27 cellular contexts compared by ENCODE assay signal in the genomic region with DNA sequence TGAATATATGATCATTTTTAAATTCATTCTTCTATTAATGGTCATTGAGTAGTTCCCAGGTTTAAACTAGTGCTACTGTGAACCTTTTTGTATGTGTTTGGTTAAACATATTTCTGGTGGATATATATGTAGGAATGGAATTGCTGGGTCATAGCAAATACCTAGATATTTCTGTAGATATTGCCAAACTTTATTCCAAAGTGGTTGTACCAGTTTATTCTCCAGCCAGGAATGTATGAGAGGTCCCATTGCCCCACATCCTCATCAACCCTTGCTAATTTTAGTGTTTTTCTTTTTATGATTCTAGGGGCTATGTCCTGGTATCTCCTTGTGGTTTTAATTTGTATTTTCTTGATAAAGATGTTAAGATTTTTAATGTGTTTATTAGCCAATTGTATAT. TPM values are rescaled to one million over a fixed set of nuclear protein-coding genes. Genes with fewer than 3 reads are reported as not detected.
DNase-seq lines count a peak whose midpoint lies in the region; ATAC-seq, FAIRE-seq and TF ChIP-seq lines count a peak whose summit lies in the region.
"Had no signal": no experiment of that assay in that cellular context is flagged by ENCODE, and none has a peak within 500 bp of the region (broad histone marks: within the 10 kb centered on the region; RNA-seq: fewer than 3 reads in every experiment).

No MANE protein-coding gene starts in this region.

- ATAC-seq in HepG2: no peak
- ATAC-seq in right lobe of liver: no peak
- ATAC-seq in HG02623 (IDR thresholded peaks at IDR 0.05; ENCODE audit: unreplicated experiment): no peak
- ATAC-seq in foreskin keratinocyte: no peak
- ATAC-seq: left lobe of liver had no signal

- intact Hi-C loops in HepG2 (cut with micrococcal nuclease; ENCODE audit: unreplicated experiment): no loop called here
- intact Hi-C loops in right lobe of liver (cut with DNase I): no loop called here
- intact Hi-C loops in activated T-helper 1 cell treated with anti-CD3 and anti-CD28 coated beads, Interleukin-12 subunit alpha, Interleukin-12 subunit beta, Interleukin-2, Interleukin-4 antibody, amounts not matched to agents 30 ng/mL and 10 ng/mL and 1 ng/mL, durations not matched to agents 14 hours and 24 hours and 36 hours (cut with micrococcal nuclease): no loop called here
- intact Hi-C loops in cardiac septum (cut with DNase I): no loop called here

- H3K79me2 ChIP-seq in HepG2 (ENCODE audit: insufficient read depth, low read length): peaks cover 82% of the 10 kb centered on the region
- peaks cover 91% of the 10 kb centered on the region for H3K79me2 ChIP-seq in keratinocyte (ENCODE audit: control insufficient read depth, insufficient read depth, low read length)

- TF ChIP-seq POLR2A in HepG2 (IDR thresholded peaks at IDR 0.05; ENCODE audit: insufficient read depth in 1 of 2, low read depth in 2 of 2, low read length in 2 of 2): no peak
- no peak for TF ChIP-seq POLR2A in right lobe of liver (IDR thresholded peaks at IDR 0.05)

- H3K27ac ChIP-seq in HepG2 (ENCODE audit: extremely low read length, insufficient read depth, low read length) (no peak overlapping the region), right lobe of liver (no peak overlapping the region), keratinocyte (ENCODE audit: control insufficient read depth, insufficient read depth, low read length) (no peak overlapping the region), foreskin keratinocyte (no peak overlapping the region)
- H3K27ac ChIP-seq: BLaER1 treated with 17β-estradiol and CSF1 and Interleukin-3, amounts not matched to agents 10 nM and 100 nM; HL-60 had no signal

- H3K4me1 ChIP-seq in HepG2 (ENCODE audit: insufficient read depth, low read length) (peaks cover 31% of the 10 kb centered on the region), right lobe of liver (peaks cover 0 to 15% (median 2%) of the 10 kb centered on the region in 4 donors), keratinocyte (ENCODE audit: control insufficient read depth, extremely low read depth, insufficient read depth, low read length) (peaks cover 37% of the 10 kb centered on the region), foreskin keratinocyte (peaks cover 28% of the 10 kb centered on the region)

- H3K9ac ChIP-seq in HepG2 (ENCODE audit: insufficient read depth, low read depth, low read length) (no peak overlapping the region), keratinocyte (ENCODE audit: control insufficient read depth, extremely low read depth, insufficient read depth, low read length) (no peak overlapping the region)
- H3K9ac ChIP-seq: BLaER1 treated with 17β-estradiol and CSF1 and Interleukin-3, amounts not matched to agents 10 nM and 100 nM had no signal

- H3K9me3 Mint-ChIP-seq in activated T-helper 1 cell treated with anti-CD3 and anti-CD28 coated beads, Interleukin-12 subunit alpha, Interleukin-12 subunit beta, Interleukin-2, Interleukin-4 antibody, amounts not matched to agents 30 ng/mL and 10 ng/mL and 1 ng/mL, durations not matched to agents 14 hours and 24 hours and 36 hours: no peaks in the 10 kb centered on the region

- H3K4me3 ChIP-seq in HepG2 (replicated peaks in 1 of 3; ENCODE audit: insufficient read depth in 1 of 3, low read depth in 2 of 3, low read length in 3 of 3) (no peak overlapping the region), right lobe of liver (no peak overlapping the region), keratinocyte (ENCODE audit: control insufficient read depth in 2 of 3, extremely low read depth in 1 of 3, insufficient read depth in 2 of 3, low read depth in 1 of 3, low read length in 3 of 3) (peak overlapping the region in 2 of 3 experiments; percentile 83 to 100)
- H3K4me3 ChIP-seq: smooth muscle cell had no signal

- H4K20me1 ChIP-seq in HepG2 (ENCODE audit: insufficient read depth, low read length) (0 out of 2 replicates have a peak, but pooled peaks cover 3% of the 10 kb centered on the region), keratinocyte (ENCODE audit: control insufficient read depth, extremely low read depth, insufficient read depth, low read length) (peaks cover 5% of the 10 kb centered on the region)

- TF ChIP-seq CTCF in HepG2 (CRISPR knock-in tag; IDR thresholded peaks at IDR 0.05) (no peak), right lobe of liver (IDR thresholded peaks at IDR 0.05) (no peak), keratinocyte (optimal IDR thresholded peaks at IDR 0.05 in 1 of 3, IDR thresholded peaks at IDR 0.05 in 1 of 3, conservative IDR thresholded peaks at IDR 0.05 in 1 of 3; ENCODE audit: extremely low read depth in 1 of 3, insufficient read depth in 2 of 3, low read length in 3 of 3) (no peak), foreskin keratinocyte (conservative IDR thresholded peaks at IDR 0.05) (no peak)

- FAIRE-seq in HepG2 (lab: Jason Lieb, UNC) (no peak), keratinocyte (lab: Jason Lieb, UNC) (no peak)

- no peak overlapping the region for H3K27ac Mint-ChIP-seq in activated T-helper 1 cell treated with anti-CD3 and anti-CD28 coated beads, Interleukin-12 subunit alpha, Interleukin-12 subunit beta, Interleukin-2, Interleukin-4 antibody, amounts not matched to agents 30 ng/mL and 10 ng/mL and 1 ng/mL, durations not matched to agents 14 hours and 24 hours and 36 hours

- TF ChIP-seq RAD21 in HepG2 (CRISPR knock-in tag; IDR thresholded peaks at IDR 0.05): no peak

- no TSS peak for BruUV-seq in HepG2 (replicated peaks; lab: Mats Ljungman, UMichigan)

- H3K4me1 Mint-ChIP-seq in activated T-helper 1 cell treated with anti-CD3 and anti-CD28 coated beads, Interleukin-12 subunit alpha, Interleukin-12 subunit beta, Interleukin-2, Interleukin-4 antibody, amounts not matched to agents 30 ng/mL and 10 ng/mL and 1 ng/mL, durations not matched to agents 14 hours and 24 hours and 36 hours (ENCODE audit: low read depth): peaks cover 41% of the 10 kb centered on the region

- TF ChIP-seq EP300 in HepG2 (IDR thresholded peaks at IDR 0.05; ENCODE audit: low read depth in 2 of 2, low read length in 2 of 2): no peak
- TF ChIP-seq EP300 in HepG2 (CRISPR knock-in tag; IDR thresholded peaks at IDR 0.05; ENCODE audit: borderline replicate concordance): no peak

- H3K36me3 ChIP-seq in HepG2 (replicated peaks in 1 of 2; ENCODE audit: control insufficient read depth in 1 of 2, insufficient read depth in 2 of 2, low read length in 2 of 2) (peaks cover 1 to 8% of the 10 kb centered on the region in 2 experiments; a peak in 4 of 5 replicates), right lobe of liver (no peaks in the 10 kb centered on the region), keratinocyte (ENCODE audit: control insufficient read depth in 2 of 2, extremely low read depth in 1 of 2, insufficient read depth in 2 of 2, low read length in 2 of 2) (peaks cover 6 to 16% of the 10 kb centered on the region in 2 experiments)

- POLR2A ChIA-PET in HepG2 (lab: Yijun Ruan, JAX): no interaction called here

- CTCF ChIA-PET in HepG2 (lab: Yijun Ruan, JAX; ENCODE audit: low intra/inter-chr PET ratio, low total read pairs): no interaction called here

- no peaks in the 10 kb centered on the region; a peak in 1 of 5 replicates for H3K27me3 ChIP-seq in HepG2 (ENCODE audit: control insufficient read depth in 1 of 2, insufficient read depth in 2 of 2, low read length in 2 of 2)
- H3K27me3 ChIP-seq in right lobe of liver: no peaks in the 10 kb centered on the region
- no peaks in the 10 kb centered on the region for H3K27me3 ChIP-seq in keratinocyte (ENCODE audit: control insufficient read depth, extremely low read depth, insufficient read depth, low read length)
- no peaks in the 10 kb centered on the region for H3K27me3 ChIP-seq in foreskin keratinocyte
- H3K27me3 ChIP-seq: BLaER1 treated with 17β-estradiol and CSF1 and Interleukin-3, amounts not matched to agents 10 nM and 100 nM had no signal

- no peaks in the 10 kb centered on the region for H3K9me1 ChIP-seq in keratinocyte (ENCODE audit: control insufficient read depth, extremely low read depth, insufficient read depth, low read length)

- H2AFZ ChIP-seq in HepG2 (ENCODE audit: low read length) (no peak overlapping the region), keratinocyte (ENCODE audit: control insufficient read depth, low read length) (no peak overlapping the region)

- dilution Hi-C loops in keratinocyte (cut with MboI; ENCODE audit: extremely low pct_ligation_motif_present, low sequenced_read_pairs): no loop called here

- H3K36me3 Mint-ChIP-seq in activated T-helper 1 cell treated with anti-CD3 and anti-CD28 coated beads, Interleukin-12 subunit alpha, Interleukin-12 subunit beta, Interleukin-2, Interleukin-4 antibody, amounts not matched to agents 30 ng/mL and 10 ng/mL and 1 ng/mL, durations not matched to agents 14 hours and 24 hours and 36 hours (ENCODE audit: low read depth): peaks cover 16% of the 10 kb centered on the region

- no peak for DNase-seq in HepG2 (ENCODE audit: low spot score)
- no peak for DNase-seq in right lobe of liver
- no peak for DNase-seq in activated T-helper 1 cell treated with anti-CD3 and anti-CD28 coated beads, Interleukin-12 subunit alpha, Interleukin-12 subunit beta, Interleukin-2, Interleukin-4 antibody, amounts not matched to agents 30 ng/mL and 10 ng/mL and 1 ng/mL, durations not matched to agents 14 hours and 24 hours and 36 hours (ENCODE audit: low spot score)
- DNase-seq in keratinocyte (ENCODE audit: low read depth, low spot score): no peak
- no peak for DNase-seq in cardiac septum (ENCODE audit: low spot score)
- DNase-seq in foreskin keratinocyte: no peak
- DNase-seq in effector CD8-positive, alpha-beta T cell (lab: John Stamatoyannopoulos, UW): no peak
- DNase-seq: ACHN; activated CD8-positive, alpha-beta memory T cell treated with anti-CD3 and anti-CD28 coated beads, Interleukin-2, amount 50 U/mL, for 48 hours; activated naive CD4-positive, alpha-beta T cell treated with Interleukin-2 at 50 U/mL for 16 hours; aorta; cerebellar nuclear complex; DMS 273 treated with DMSO at 0.1 percent for 48 hours; effector memory CD4-positive, alpha-beta T cell; GDM1; midbrain; MM.1S; NCI-H1436; NCI-H2171 treated with DMSO at 0.1 percent for 48 hours; NCI-H526 treated with DMSO at 0.1 percent for 48 hours; SHP77; stimulated activated CD4-positive, alpha-beta T cell treated with anti-CD3 and anti-CD28 coated beads, Interleukin-4, amount 100 ng/mL, for 4 hours had no signal

- H3K27me3 Mint-ChIP-seq in activated T-helper 1 cell treated with anti-CD3 and anti-CD28 coated beads, Interleukin-12 subunit alpha, Interleukin-12 subunit beta, Interleukin-2, Interleukin-4 antibody, amounts not matched to agents 30 ng/mL and 10 ng/mL and 1 ng/mL, durations not matched to agents 14 hours and 24 hours and 36 hours (ENCODE audit: insufficient read depth): peaks cover 4% of the 10 kb centered on the region

- H3K4me3 Mint-ChIP-seq in activated T-helper 1 cell treated with anti-CD3 and anti-CD28 coated beads, Interleukin-12 subunit alpha, Interleukin-12 subunit beta, Interleukin-2, Interleukin-4 antibody, amounts not matched to agents 30 ng/mL and 10 ng/mL and 1 ng/mL, durations not matched to agents 14 hours and 24 hours and 36 hours: peak overlapping the region; percentile 9

- H3K4me2 ChIP-seq in HepG2 (ENCODE audit: low read depth, low read length) (0 out of 2 replicates have a peak overlapping the region, but pooled peaks have one; percentile 92), keratinocyte (ENCODE audit: control insufficient read depth, extremely low read depth, insufficient read depth, low read depth, low read length) (peak overlapping the region; percentile 90)
- H3K4me2 ChIP-seq: smooth muscle cell had no signal

- in situ Hi-C loops in HepG2 (cut with HindIII; ENCODE audit: extremely low pct_ligation_motif_present, low pct_unique_long_range_greater_than_20kb): no loop called here

- H3K9me3 ChIP-seq in HepG2 (ENCODE audit: low read length) (no peaks in the 10 kb centered on the region), right lobe of liver (no peaks in the 10 kb centered on the region), keratinocyte (ENCODE audit: control insufficient read depth, low read depth, low read length) (no peaks in the 10 kb centered on the region)

RNA-seq across cellular contexts. Expression of a gene that starts 3.1 kb away (rescaled TPM):
- total RNA-seq in HepG2 (2016; rRNA removed; fragmentation: Illumina TruSeq; extraction: Trizol): 29.3 and 35.5 TPM in 2 replicates
- 7.5 and 8.0 TPM in 2 replicates for total RNA-seq in HepG2 (2016; cell fraction: cytosol; rRNA removed; fragmentation: Illumina TruSeq; extraction: Trizol; ENCODE audit: low read depth)
- 32.6 and 33.9 TPM in 2 replicates for total RNA-seq in HepG2 (2016; cell fraction: insoluble cytoplasmic fraction; rRNA removed; fragmentation: Illumina TruSeq; extraction: Trizol)
- total RNA-seq in HepG2 (2016; cell fraction: membrane; rRNA removed; fragmentation: Illumina TruSeq; extraction: Trizol): 18.5 and 18.7 TPM in 2 replicates
- total RNA-seq in HepG2 (2016; cell fraction: nucleus; rRNA removed; fragmentation: Illumina TruSeq; extraction: Trizol): 42.1 and 42.8 TPM in 2 replicates
- 37.8 and 51.6 TPM in 2 replicates for polyA plus RNA-seq in HepG2 (2011; rRNA removed)
- 17.3 and 26.2 TPM in 2 replicates for polyA plus RNA-seq in HepG2 (2011; cell fraction: cytosol; rRNA removed)
- polyA plus RNA-seq in HepG2 (2011; cell fraction: nucleus; rRNA removed): 14.3 and 17.8 TPM in 2 replicates
- polyA plus RNA-seq in HepG2 (2012): 20.0 and 33.9 TPM in 2 replicates
- 2.8 and 3.1 TPM in 2 replicates for polyA plus RNA-seq in HepG2 (2016; cell fraction: cytosol; fragmentation: Illumina TruSeq; extraction: Trizol; ENCODE audit: low read depth)
- 23.2 and 28.2 TPM in 2 replicates for polyA plus RNA-seq in HepG2 (2016; cell fraction: insoluble cytoplasmic fraction; fragmentation: Illumina TruSeq; extraction: Trizol; ENCODE audit: low read depth)
- polyA plus RNA-seq in HepG2 (2016; cell fraction: membrane; fragmentation: Illumina TruSeq; extraction: Trizol; ENCODE audit: low read depth): 7.9 and 8.0 TPM in 2 replicates
- polyA plus RNA-seq in HepG2 (2016; cell fraction: nucleus; fragmentation: Illumina TruSeq; extraction: Trizol; ENCODE audit: insufficient read depth, low read depth): 32.9 and 35.3 TPM in 2 replicates
- polyA minus RNA-seq in HepG2 (2011; rRNA and poly(A)+ RNA removed; ENCODE audit: low replicate concordance): 30.9 and 73.5 TPM in 2 replicates
- polyA minus RNA-seq in HepG2 (2011; cell fraction: cytosol; rRNA and poly(A)+ RNA removed): 18.0 and 25.5 TPM in 2 replicates
- 79.4 and 85.3 TPM in 2 replicates for polyA minus RNA-seq in HepG2 (2011; cell fraction: nucleus; rRNA and poly(A)+ RNA removed)
- 10 to 100 TPM; 23.5 to 34.2 (median 28.9) TPM for total RNA-seq in right lobe of liver
- total RNA-seq in activated T-helper 1 cell treated with anti-CD3 and anti-CD28 coated beads, Interleukin-12 subunit alpha, Interleukin-12 subunit beta, Interleukin-2, Interleukin-4 antibody, amounts not matched to agents 30 ng/mL and 10 ng/mL and 1 ng/mL, durations not matched to agents 14 hours and 24 hours and 36 hours: 58.1 and 64.7 TPM in 2 replicates
- polyA plus RNA-seq in keratinocyte: 106 to 183 TPM (median 169 TPM) in 3 replicates
- polyA plus RNA-seq in keratinocyte (2011; ENCODE audit: low read depth): 123 TPM
- 78.2 and 178 TPM in 2 replicates for polyA plus RNA-seq in keratinocyte (2011; cell fraction: cytosol; rRNA removed)
- 163 and 205 TPM in 2 replicates for polyA plus RNA-seq in keratinocyte (2011; cell fraction: nucleus; rRNA removed)
- polyA plus RNA-seq in keratinocyte (2012; ENCODE audit: low replicate concordance): 35.9 and 70.7 TPM in 2 replicates
- polyA minus RNA-seq in keratinocyte: 32.8 to 160 TPM (median 127 TPM) in 3 replicates
- polyA minus RNA-seq in keratinocyte (2011; cell fraction: cytosol; rRNA and poly(A)+ RNA removed): 69.1 TPM
- 104 and 211 TPM in 2 replicates for polyA minus RNA-seq in keratinocyte (2011; cell fraction: nucleus; rRNA and poly(A)+ RNA removed)
- total RNA-seq in cardiac septum: 77.4 TPM
- 88.2 and 106 TPM in 2 replicates for total RNA-seq in foreskin keratinocyte
- polyA plus RNA-seq in foreskin keratinocyte: 37.5 and 40.4 TPM in 2 replicates

RNA-seq across cellular contexts. Expression of a gene that starts 3.5 kb away (rescaled TPM):
- total RNA-seq in HepG2 (2016; rRNA removed; fragmentation: Illumina TruSeq; extraction: Trizol) (4.3 and 5.3 TPM in 2 replicates), right lobe of liver (1 to 10 TPM; 3.5 to 7.8 (median 5.1) TPM), cardiac septum (19.9 TPM), foreskin keratinocyte (55.8 and 65.5 TPM in 2 replicates)
- total RNA-seq in HepG2 (2016; cell fraction: cytosol; rRNA removed; fragmentation: Illumina TruSeq; extraction: Trizol; ENCODE audit: low read depth): 4.7 and 6.1 TPM in 2 replicates
- total RNA-seq in HepG2 (2016; cell fraction: insoluble cytoplasmic fraction; rRNA removed; fragmentation: Illumina TruSeq; extraction: Trizol): 4.1 and 4.3 TPM in 2 replicates
- total RNA-seq in HepG2 (2016; cell fraction: membrane; rRNA removed; fragmentation: Illumina TruSeq; extraction: Trizol): 8.4 and 10.4 TPM in 2 replicates
- 5.5 and 6.6 TPM in 2 replicates for total RNA-seq in HepG2 (2016; cell fraction: nucleus; rRNA removed; fragmentation: Illumina TruSeq; extraction: Trizol)
- polyA plus RNA-seq in HepG2 (2011; rRNA removed) (1.1 and 2.2 TPM in 2 replicates), keratinocyte (40.4 to 54.2 TPM (median 50.8 TPM) in 3 replicates), foreskin keratinocyte (8.6 and 9.3 TPM in 2 replicates)
- polyA plus RNA-seq in HepG2 (2011; cell fraction: cytosol; rRNA removed): 0.79 and 0.92 TPM in 2 replicates
- 1.8 and 2.2 TPM in 2 replicates for polyA plus RNA-seq in HepG2 (2011; cell fraction: nucleus; rRNA removed)
- polyA plus RNA-seq in HepG2 (2012): 1.1 TPM in 2 replicates
- 0.14 and 0.34 TPM in 2 replicates for polyA plus RNA-seq in HepG2 (2016; cell fraction: cytosol; fragmentation: Illumina TruSeq; extraction: Trizol; ENCODE audit: low read depth)
- 1.7 and 1.9 TPM in 2 replicates for polyA plus RNA-seq in HepG2 (2016; cell fraction: insoluble cytoplasmic fraction; fragmentation: Illumina TruSeq; extraction: Trizol; ENCODE audit: low read depth)
- polyA plus RNA-seq in HepG2 (2016; cell fraction: membrane; fragmentation: Illumina TruSeq; extraction: Trizol; ENCODE audit: low read depth): 0.33 and 0.40 TPM in 2 replicates
- 2.8 and 3.7 TPM in 2 replicates for polyA plus RNA-seq in HepG2 (2016; cell fraction: nucleus; fragmentation: Illumina TruSeq; extraction: Trizol; ENCODE audit: insufficient read depth, low read depth)
- polyA minus RNA-seq in HepG2 (2011; rRNA and poly(A)+ RNA removed; ENCODE audit: low replicate concordance): 1.9 and 7.0 TPM in 2 replicates
- polyA minus RNA-seq in HepG2 (2011; cell fraction: cytosol; rRNA and poly(A)+ RNA removed): 4.3 and 4.8 TPM in 2 replicates
- polyA minus RNA-seq in HepG2 (2011; cell fraction: nucleus; rRNA and poly(A)+ RNA removed): 11.8 and 12.5 TPM in 2 replicates
- total RNA-seq in activated T-helper 1 cell treated with anti-CD3 and anti-CD28 coated beads, Interleukin-12 subunit alpha, Interleukin-12 subunit beta, Interleukin-2, Interleukin-4 antibody, amounts not matched to agents 30 ng/mL and 10 ng/mL and 1 ng/mL, durations not matched to agents 14 hours and 24 hours and 36 hours: 0.64 and 0.86 TPM in 2 replicates
- polyA plus RNA-seq in keratinocyte (2011; ENCODE audit: low read depth): 6.6 TPM
- polyA plus RNA-seq in keratinocyte (2011; cell fraction: cytosol; rRNA removed): 25.0 and 52.1 TPM in 2 replicates
- 75.5 and 92.1 TPM in 2 replicates for polyA plus RNA-seq in keratinocyte (2011; cell fraction: nucleus; rRNA removed)
- polyA plus RNA-seq in keratinocyte (2012; ENCODE audit: low replicate concordance): 9.7 and 34.8 TPM in 2 replicates
- 16.1 to 84.1 TPM (median 45.5 TPM) in 3 replicates for polyA minus RNA-seq in keratinocyte
- 58.5 TPM for polyA minus RNA-seq in keratinocyte (2011; cell fraction: cytosol; rRNA and poly(A)+ RNA removed)
- 60.4 and 108 TPM in 2 replicates for polyA minus RNA-seq in keratinocyte (2011; cell fraction: nucleus; rRNA and poly(A)+ RNA removed)

Comparison
In these comparisons a context has a peak if more than half of its experiments do, and no peak if none do; other contexts are left out.
1. H3K4me3 ChIP-seq: peak in keratinocyte (2 of 3); none in HepG2 (0 of 3) and right lobe of liver (0 of 3).